ENCODE assay signal across 8 cellular contexts in the genomic region with DNA sequence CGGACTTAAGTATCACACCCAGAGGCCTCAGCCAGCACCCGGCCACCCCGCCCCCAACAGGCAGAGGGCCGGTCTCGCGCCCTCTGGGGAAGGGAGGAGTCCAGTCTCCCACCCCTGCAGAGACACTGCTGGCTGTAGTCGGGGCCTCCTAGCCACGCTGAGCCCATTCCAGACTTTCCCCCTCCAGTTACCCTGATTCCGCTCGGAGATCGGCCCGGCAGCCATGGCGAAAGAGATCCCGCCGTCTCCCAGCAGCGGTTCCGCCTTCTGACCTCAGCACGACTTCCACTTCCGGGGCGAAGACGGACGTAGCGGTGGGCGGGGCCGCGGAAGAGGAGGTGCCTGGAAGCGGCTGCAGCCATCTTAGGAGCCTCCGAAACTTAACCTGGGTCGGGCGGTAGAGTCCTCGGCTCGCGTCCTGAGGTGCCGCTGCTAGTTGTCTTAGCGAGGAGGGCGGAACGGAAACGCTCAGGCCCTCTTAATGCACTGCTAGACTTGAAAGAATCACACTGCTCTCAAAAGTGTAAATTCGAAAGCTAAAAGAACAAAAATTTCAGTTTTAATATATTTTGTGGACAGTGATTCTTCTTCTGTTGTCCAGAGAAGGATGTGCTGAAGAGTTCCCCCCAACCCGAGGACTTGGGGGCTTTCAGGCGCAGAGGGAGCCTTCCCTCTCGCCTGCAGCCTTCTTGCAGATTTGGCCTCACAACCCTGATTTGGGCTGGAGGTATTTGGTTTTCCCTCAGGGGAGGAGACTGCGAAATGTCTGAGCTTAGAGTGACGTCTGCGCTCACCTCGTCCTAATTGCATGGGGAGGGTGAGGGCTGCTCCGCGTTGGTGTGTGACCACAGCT. TPM values are rescaled to one million over a fixed set of nuclear protein-coding genes. Genes with fewer than 3 reads are reported as not detected.
DNase-seq lines count a peak whose midpoint lies in the region; ATAC-seq and TF ChIP-seq lines count a peak whose summit lies in the region.

A gene with protein sequence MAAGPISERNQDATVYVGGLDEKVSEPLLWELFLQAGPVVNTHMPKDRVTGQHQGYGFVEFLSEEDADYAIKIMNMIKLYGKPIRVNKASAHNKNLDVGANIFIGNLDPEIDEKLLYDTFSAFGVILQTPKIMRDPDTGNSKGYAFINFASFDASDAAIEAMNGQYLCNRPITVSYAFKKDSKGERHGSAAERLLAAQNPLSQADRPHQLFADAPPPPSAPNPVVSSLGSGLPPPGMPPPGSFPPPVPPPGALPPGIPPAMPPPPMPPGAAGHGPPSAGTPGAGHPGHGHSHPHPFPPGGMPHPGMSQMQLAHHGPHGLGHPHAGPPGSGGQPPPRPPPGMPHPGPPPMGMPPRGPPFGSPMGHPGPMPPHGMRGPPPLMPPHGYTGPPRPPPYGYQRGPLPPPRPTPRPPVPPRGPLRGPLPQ (minus strand): TSS at position 269 of the 853 bp plus-strand sequence. CDS start 44 bp downstream, at position 225.

- H3K27me3 ChIP-seq in spleen (replicated peaks in 1 of 7), result no peaks in the 10 kb centered on the region

- TF ChIP-seq POLR2A in spleen (IDR thresholded peaks at IDR 0.05), result peak in 2 of 3 donors; percentile 76 to 94

- peak within 1 kb of the TSS; percentile 96 for H3K27ac ChIP-seq in caudate nucleus (ENCODE audit: low read depth, low read length)
- H3K27ac ChIP-seq in spleen, result peak within 1 kb of the TSS; percentile 93 to 99 (median 98)

- intact Hi-C loops in spleen (cut with DNase I; ENCODE audit: low total_unique reads), result no loop called here

- H3K4me3 ChIP-seq in AG10803 (ENCODE audit: low read length), result peak within 1 kb of the TSS; percentile 95
- H3K4me3 ChIP-seq in spleen, result peak within 1 kb of the TSS; percentile 78 to 98 (median 92)

- no peak for TF ChIP-seq CTCF in AG10803 (conservative IDR thresholded peaks at IDR 0.05; ENCODE audit: low read length)
- peak in 4 of 11 experiments; percentile 8 to 37 (median 26) for TF ChIP-seq CTCF in spleen (IDR thresholded peaks at IDR 0.05 in 8 of 11, conservative IDR thresholded peaks at IDR 0.05 in 3 of 11)

- peak; percentile 98 for ATAC-seq in GM19035 (IDR thresholded peaks at IDR 0.05; ENCODE audit: unreplicated experiment)
- ATAC-seq in HG03342 (IDR thresholded peaks at IDR 0.05; ENCODE audit: unreplicated experiment), result peak; percentile 90

- WGBS in spleen, 5 donors, result 0% methylated on average over 29 to 48 of the region's 48 CpGs

- DNase-seq in AG10803 (ENCODE audit: low read depth) (peak; percentile 91), NCI-H345 treated with DMSO at 0.1 percent for 48 hours (lab: John Stamatoyannopoulos, UW; ENCODE audit: unreplicated experiment) (peak; percentile 100), caudate nucleus (lab: John Stamatoyannopoulos, UW) (peak in 60 of 61 donors; percentile 73 to 98 (median 92)), inferior parietal cortex (ENCODE audit: extremely low spot score) (peak; percentile 97), spleen (peak; percentile 99)
- peak; percentile 84 to 95 (median 93) for DNase-seq in activated CD4-positive, CD25-positive, alpha-beta regulatory T cell (lab: John Stamatoyannopoulos, UW)

- H3K9me3 ChIP-seq in spleen, result no peaks in the 10 kb centered on the region

- H3K4me1 ChIP-seq in spleen, result peaks cover 24 to 69% (median 42%) of the 10 kb centered on the region in 6 donors

- peaks cover 14 to 41% (median 39%) of the 10 kb centered on the region in 6 donors for H3K36me3 ChIP-seq in spleen

RNA-seq across cellular contexts. Expression of the gene that starts here (rescaled TPM):
- 10 to 100 TPM; 17.6 to 43.8 (median 40.5) TPM for total RNA-seq in spleen
- 10 to 100 TPM; 19.7 to 27.8 (median 24.6) TPM for polyA plus RNA-seq in spleen

Comparison
In these comparisons a context has a peak if more than half of its experiments do, and no peak if none do; other contexts are left out.
1. Peak in every context shown above with its lines: DNase-seq, ATAC-seq, H3K4me3 ChIP-seq and H3K27ac ChIP-seq.